Comparison of ENCODE assay signal across 15 cellular contexts in the genomic region with DNA sequence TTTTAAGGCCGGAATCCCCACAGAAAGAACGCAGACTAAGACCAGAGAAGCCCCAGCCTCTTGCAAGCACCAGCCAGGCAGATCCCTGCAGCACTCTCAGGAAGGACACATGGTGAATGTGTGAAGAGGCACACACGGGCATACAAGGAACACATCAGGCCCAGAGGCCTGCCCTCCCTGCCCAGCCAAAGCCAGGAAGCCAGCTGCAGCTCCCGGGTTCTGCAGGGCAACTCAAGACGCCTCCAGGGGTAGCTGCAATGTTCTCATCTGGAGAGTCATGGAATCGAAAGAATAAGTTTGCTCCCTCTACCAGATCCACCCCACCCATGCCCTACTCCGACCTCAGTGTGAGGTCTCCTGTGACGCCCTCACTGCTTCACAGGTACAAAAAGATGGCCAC. TPM values are rescaled to one million over a fixed set of nuclear protein-coding genes. Genes with fewer than 3 reads are reported as not detected.
DNase-seq lines count a peak whose midpoint lies in the region; ATAC-seq, FAIRE-seq and TF ChIP-seq lines count a peak whose summit lies in the region.
"Had no signal": no experiment of that assay in that cellular context is flagged by ENCODE, and none has a peak within 500 bp of the region (broad histone marks: within the 10 kb centered on the region; RNA-seq: fewer than 3 reads in every experiment).

No MANE protein-coding gene starts in this region.

- H3K27ac Mint-ChIP-seq in activated naive CD8-positive, alpha-beta T cell treated with anti-CD3 and anti-CD28 coated beads, Interleukin-2, amount 50 U/mL, for 24 hours: peak overlapping the region; percentile 60
- H3K27ac Mint-ChIP-seq in naive thymus-derived CD8-positive, alpha-beta T cell: peak overlapping the region; percentile 34 to 94 (median 84)

- H3K9me3 Mint-ChIP-seq in activated naive CD8-positive, alpha-beta T cell treated with anti-CD3 and anti-CD28 coated beads, Interleukin-2, amount 50 U/mL, for 24 hours: no peaks in the 10 kb centered on the region
- H3K9me3 Mint-ChIP-seq in naive thymus-derived CD8-positive, alpha-beta T cell: no peaks in the 10 kb centered on the region

- peaks cover 75% of the 10 kb centered on the region for H3K4me1 Mint-ChIP-seq in activated naive CD8-positive, alpha-beta T cell treated with anti-CD3 and anti-CD28 coated beads, Interleukin-2, amount 50 U/mL, for 24 hours
- peaks cover 45 to 77% (median 74%) of the 10 kb centered on the region in 4 donors for H3K4me1 Mint-ChIP-seq in naive thymus-derived CD8-positive, alpha-beta T cell

- no peak for FAIRE-seq in A549 (lab: Jason Lieb, UNC)
- FAIRE-seq: H1 had no signal

- CTCF ChIA-PET in A549 (lab: Yijun Ruan, JAX): interaction anchor here (1.2 kb wide), 1 partner anchor 9 kb away, joined by 4 read pairs; no protein-coding TSS in a partner anchor

- no peak for TF ChIP-seq RAD21 in A549 (conservative IDR thresholded peaks at IDR 0.05 in 1 of 2, IDR thresholded peaks at IDR 0.05 in 1 of 2)

- H3K4me2 ChIP-seq in A549: peak overlapping the region; percentile 97; the same call in 1 of the 3 replicates

- 0 out of 6 replicates have a peak overlapping the region, but pooled peaks of 1 of the 2 experiments have one; percentile 96 for H3K27ac ChIP-seq in A549

- H3K4me3 ChIP-seq in A549 (no peak overlapping the region), H7 (ENCODE audit: insufficient read depth, low read depth, low read length) (no peak overlapping the region)

- no peak for TF ChIP-seq CTCF in A549 (IDR thresholded peaks at IDR 0.05)

- no peak for TF ChIP-seq EP300 in A549 (IDR thresholded peaks at IDR 0.05)

- peaks cover 15% of the 10 kb centered on the region; the same call in 2 of the 3 replicates for H3K4me1 ChIP-seq in A549

- ATAC-seq in A549: no peak
- no peak for ATAC-seq in activated naive CD8-positive, alpha-beta T cell treated with anti-CD3 and anti-CD28 coated beads, Interleukin-2, amount 50 U/mL, for 24 hours
- ATAC-seq in naive thymus-derived CD8-positive, alpha-beta T cell: no peak
- no peak for ATAC-seq in activated CD4-positive, CD25-positive, alpha-beta regulatory T cell treated with anti-CD3 and anti-CD28 coated beads, Interleukin-2, amount 50 U/mL, for 24 hours
- ATAC-seq in HG03097 (IDR thresholded peaks at IDR 0.05; ENCODE audit: low FRiP score, unreplicated experiment): no peak
- ATAC-seq: esophagus mucosa had no signal

- 87% methylated on average over 6 of the region's 8 CpGs for WGBS in A549 (ENCODE audit: missing lambda C conversion rate)

- DNase-seq in A549 (ENCODE audit: low read depth in 1 of 2, low spot score in 1 of 2) (no peak), H7 (peak; percentile 31), NCI-H345 treated with DMSO at 0.1 percent for 48 hours (lab: John Stamatoyannopoulos, UW; ENCODE audit: unreplicated experiment) (no peak), T-helper 9 cell (no peak)
- no peak for DNase-seq in activated naive CD8-positive, alpha-beta T cell treated with anti-CD3 and anti-CD28 coated beads, Interleukin-2, amount 50 U/mL, for 24 hours
- no peak for DNase-seq in naive thymus-derived CD8-positive, alpha-beta T cell
- DNase-seq: activated CD4-positive, alpha-beta T cell treated with anti-CD3 and anti-CD28 coated beads, Interleukin-2, amount 50 U/mL, for 4 hours; NCI-H226; occipital lobe; stimulated activated CD4-positive, alpha-beta T cell treated with anti-CD3 and anti-CD28 coated beads, Interleukin-2, amount 100 ng/mL, for 24 hours had no signal

- no peak for TF ChIP-seq POLR2A in A549 (IDR thresholded peaks at IDR 0.05; ENCODE audit: low read length)

- H3K36me3 Mint-ChIP-seq in activated naive CD8-positive, alpha-beta T cell treated with anti-CD3 and anti-CD28 coated beads, Interleukin-2, amount 50 U/mL, for 24 hours (ENCODE audit: low read depth): peaks cover 2% of the 10 kb centered on the region
- H3K36me3 Mint-ChIP-seq in naive thymus-derived CD8-positive, alpha-beta T cell: peaks cover 0 to 7% (median 0%) of the 10 kb centered on the region in 3 donors

- peak overlapping the region; percentile 26 for H3K4me3 Mint-ChIP-seq in activated naive CD8-positive, alpha-beta T cell treated with anti-CD3 and anti-CD28 coated beads, Interleukin-2, amount 50 U/mL, for 24 hours
- H3K4me3 Mint-ChIP-seq in naive thymus-derived CD8-positive, alpha-beta T cell: peak overlapping the region; percentile 86 to 94 (median 88)

- H3K9me3 ChIP-seq in A549: no peaks in the 10 kb centered on the region

- no peaks in the 10 kb centered on the region for H3K36me3 ChIP-seq in H7 (replicated peaks; ENCODE audit: control insufficient read depth, insufficient read depth, low read length)

- H3K27me3 Mint-ChIP-seq in activated naive CD8-positive, alpha-beta T cell treated with anti-CD3 and anti-CD28 coated beads, Interleukin-2, amount 50 U/mL, for 24 hours: no peaks in the 10 kb centered on the region
- H3K27me3 Mint-ChIP-seq in naive thymus-derived CD8-positive, alpha-beta T cell: no peaks in the 10 kb centered on the region

- H3K27me3 ChIP-seq in H7 (ENCODE audit: control insufficient read depth, insufficient read depth, low read length): no peaks in the 10 kb centered on the region

- POLR2A ChIA-PET in A549 (lab: Yijun Ruan, JAX): no interaction called here
- POLR2A ChIA-PET in naive thymus-derived CD8-positive, alpha-beta T cell (lab: Charles Lee): no interaction called here

TF ChIP-seq in A549, 52 proteins besides CTCF, POLR2A, EP300 and RAD21 (continues in another document):
- no peak for TF ChIP-seq BCL3 (IDR thresholded peaks at IDR 0.05)
- TF ChIP-seq EHMT2 (IDR thresholded peaks at IDR 0.05; ENCODE audit: low read depth): no peak
- TF ChIP-seq KDM5A (IDR thresholded peaks at IDR 0.05): no peak
- TF ChIP-seq RFX5 (IDR thresholded peaks at IDR 0.05): no peak
- TF ChIP-seq RARB (CRISPR knock-in tag; IDR thresholded peaks at IDR 0.05): no peak
- TF ChIP-seq MAZ (IDR thresholded peaks at IDR 0.05; ENCODE audit: borderline replicate concordance, low read depth, low read length): no peak
- TF ChIP-seq NR3C1 (IDR thresholded peaks at IDR 0.05): no peak
- TF ChIP-seq ZSCAN20 (CRISPR knock-in tag; IDR thresholded peaks at IDR 0.05): no peak

RNA-seq across cellular contexts. Expression of gene DGCR2, which starts 2.3 kb away (rescaled TPM):
- 10.6 and 12.9 TPM in 2 replicates for polyA plus RNA-seq in A549 (2011; rRNA removed)
- polyA plus RNA-seq in A549 (2012; cell fraction: cytosol; rRNA removed): 11.2 and 14.9 TPM in 2 replicates
- 31.8 and 37.2 TPM in 2 replicates for polyA plus RNA-seq in A549 (2012; cell fraction: nucleus; rRNA removed)
- 17.7 to 17.9 TPM (median 17.8 TPM) in 3 replicates for polyA plus RNA-seq in A549 (2017; fragmentation: RNase III; extraction: RNeasy Plus Mini Kit Qiagen cat#74134 plus additional on column Dnase treatment)
- polyA minus RNA-seq in A549 (2011; rRNA and poly(A)+ RNA removed): 17.8 and 19.4 TPM in 2 replicates
- total RNA-seq in H7 (2014; rRNA removed; shearing (Covaris generic)): 60.1 and 72.4 TPM in 2 replicates
- 10 to 100 TPM; 63.3 to 66.6 TPM for total RNA-seq in naive thymus-derived CD8-positive, alpha-beta T cell
- polyA plus RNA-seq in naive thymus-derived CD8-positive, alpha-beta T cell: 10 to 100 TPM; 29.5 to 61.8 (median 37.8) TPM

RNA-seq across cellular contexts. Expression of gene TSSK2, which starts 11.2 kb away (rescaled TPM):
- polyA plus RNA-seq in A549 (2011; rRNA removed) (not detected in 2 replicates), A549 (2017; fragmentation: RNase III; extraction: RNeasy Plus Mini Kit Qiagen cat#74134 plus additional on column Dnase treatment) (not detected in 3 replicates)
- not detected in 2 replicates for polyA plus RNA-seq in A549 (2012; cell fraction: cytosol; rRNA removed)
- polyA plus RNA-seq in A549 (2012; cell fraction: nucleus; rRNA removed): not detected in 2 replicates
- not detected in 2 replicates for polyA minus RNA-seq in A549 (2011; rRNA and poly(A)+ RNA removed)
- not detected in 2 replicates for total RNA-seq in H7 (2014; rRNA removed; shearing (Covaris generic))
- total RNA-seq in naive thymus-derived CD8-positive, alpha-beta T cell: not detected
- not detected for polyA plus RNA-seq in naive thymus-derived CD8-positive, alpha-beta T cell
- total RNA-seq: esophagus mucosa, H1, occipital lobe had no signal
- polyA plus RNA-seq: BJ, H1 had no signal

RNA-seq across cellular contexts. Expression of gene ESS2, which starts 24.5 kb away (rescaled TPM):
- polyA plus RNA-seq in A549 (2011; rRNA removed) (4.7 and 5.2 TPM in 2 replicates), A549 (2017; fragmentation: RNase III; extraction: RNeasy Plus Mini Kit Qiagen cat#74134 plus additional on column Dnase treatment) (9.0 to 10.0 TPM (median 9.4 TPM) in 3 replicates)
- polyA plus RNA-seq in A549 (2012; cell fraction: cytosol; rRNA removed): 9.6 and 10.5 TPM in 2 replicates
- 17.8 and 19.1 TPM in 2 replicates for polyA plus RNA-seq in A549 (2012; cell fraction: nucleus; rRNA removed)
- polyA minus RNA-seq in A549 (2011; rRNA and poly(A)+ RNA removed): 3.3 and 3.4 TPM in 2 replicates
- 17.6 and 28.4 TPM in 2 replicates for total RNA-seq in H7 (2014; rRNA removed; shearing (Covaris generic))
- 10 to 100 TPM; 20.1 to 20.7 TPM for total RNA-seq in naive thymus-derived CD8-positive, alpha-beta T cell
- 10 to 100 TPM in 1 of 3 donors, 1 to 10 TPM in 2; 4.5 to 11.2 (median 6.9) TPM for polyA plus RNA-seq in naive thymus-derived CD8-positive, alpha-beta T cell

RNA-seq across cellular contexts. Expression of gene GSC2, which starts 30.1 kb away (rescaled TPM):
- polyA plus RNA-seq in A549 (2011; rRNA removed): not detected in 2 replicates
- not detected in 2 replicates for polyA plus RNA-seq in A549 (2012; cell fraction: cytosol; rRNA removed)
- not detected in 2 replicates for polyA plus RNA-seq in A549 (2012; cell fraction: nucleus; rRNA removed)
- not detected in 3 replicates for polyA plus RNA-seq in A549 (2017; fragmentation: RNase III; extraction: RNeasy Plus Mini Kit Qiagen cat#74134 plus additional on column Dnase treatment)
- not detected in 2 replicates for polyA minus RNA-seq in A549 (2011; rRNA and poly(A)+ RNA removed)
- 0.78 TPM in 1 of 2 replicates, not detected in the other for total RNA-seq in H7 (2014; rRNA removed; shearing (Covaris generic))
- total RNA-seq in naive thymus-derived CD8-positive, alpha-beta T cell: not detected
- not detected for polyA plus RNA-seq in naive thymus-derived CD8-positive, alpha-beta T cell
- total RNA-seq: esophagus mucosa, occipital lobe had no signal
- polyA plus RNA-seq: BJ had no signal

RNA-seq across cellular contexts. Expression of gene SLC25A1, which starts 58.6 kb away (rescaled TPM):
- polyA plus RNA-seq in A549 (2011; rRNA removed): 11.4 and 14.9 TPM in 2 replicates
- 36.9 and 49.9 TPM in 2 replicates for polyA plus RNA-seq in A549 (2012; cell fraction: cytosol; rRNA removed)
- polyA plus RNA-seq in A549 (2012; cell fraction: nucleus; rRNA removed): 75.2 and 76.2 TPM in 2 replicates
- polyA plus RNA-seq in A549 (2017; fragmentation: RNase III; extraction: RNeasy Plus Mini Kit Qiagen cat#74134 plus additional on column Dnase treatment): 48.3 to 61.7 TPM (median 60.1 TPM) in 3 replicates
- polyA minus RNA-seq in A549 (2011; rRNA and poly(A)+ RNA removed): 20.9 and 21.0 TPM in 2 replicates
- 171 and 188 TPM in 2 replicates for total RNA-seq in H7 (2014; rRNA removed; shearing (Covaris generic))
- 10 to 100 TPM; 32.1 to 36.3 TPM for total RNA-seq in naive thymus-derived CD8-positive, alpha-beta T cell
- polyA plus RNA-seq in naive thymus-derived CD8-positive, alpha-beta T cell: 10 to 100 TPM; 34.7 to 57.5 (median 41.7) TPM
